ENCODE assay signal across 27 cellular contexts in the genomic region with DNA sequence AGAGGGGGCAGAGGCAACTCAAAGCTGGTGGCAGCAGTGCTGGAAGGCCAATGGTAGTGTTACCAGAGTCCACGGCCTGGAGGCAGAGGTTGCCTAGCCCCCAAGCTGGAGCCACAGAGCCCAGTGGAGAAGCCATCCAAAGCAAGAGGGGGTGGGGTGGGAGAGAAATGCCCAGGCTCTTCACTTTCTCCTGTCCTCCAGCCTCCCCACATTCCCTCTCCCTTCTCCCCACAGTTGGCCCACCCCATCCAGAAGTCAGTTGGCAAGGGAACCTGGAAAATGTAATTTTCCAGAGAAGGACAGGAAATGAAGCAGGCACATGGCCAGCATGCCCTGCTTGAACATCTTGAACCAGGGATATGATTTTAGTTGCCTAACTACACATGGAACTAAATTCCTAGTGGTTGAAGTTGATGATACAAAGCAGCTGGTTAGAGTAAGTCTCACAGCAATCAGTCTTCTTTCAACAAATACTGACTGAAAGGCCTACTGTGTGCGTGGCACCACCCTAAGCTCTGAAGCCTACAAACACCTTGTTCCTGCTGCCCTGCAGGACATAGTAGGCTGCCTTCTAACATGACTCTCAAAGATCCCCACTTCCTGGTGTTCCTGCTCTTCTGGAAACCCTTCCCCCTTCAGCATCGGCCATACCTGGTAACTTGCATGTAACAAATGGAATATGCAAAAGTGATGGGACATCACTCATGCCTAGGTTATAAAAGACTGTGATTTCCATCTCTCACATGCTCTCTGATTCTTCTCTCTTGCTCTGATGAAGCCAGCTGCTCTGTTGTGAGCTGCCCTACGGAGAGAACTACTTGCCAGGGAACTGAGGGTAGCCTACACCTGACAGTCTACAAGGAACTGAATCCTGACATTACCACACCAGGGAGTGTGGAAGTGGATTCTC.
"Had no signal": no experiment of that assay in that cellular context is flagged by ENCODE, and none has a peak within 500 bp of the region (broad histone marks: within the 10 kb centered on the region; RNA-seq: fewer than 3 reads in every experiment).

No MANE protein-coding gene starts in this region.

- DNase-seq: activated CD4-positive, CD25-positive, alpha-beta regulatory T cell treated with anti-CD3 and anti-CD28 coated beads, Interleukin-2, amount 50 U/mL, for 72 hours; activated CD8-positive, alpha-beta memory T cell treated with anti-CD3 and anti-CD28 coated beads, Interleukin-2, amount 50 U/mL, for 4 hours; activated T-cell treated with anti-CD3 and anti-CD28 coated beads, Interleukin-2, amount 50 U/mL, for 24 hours; aorta; central memory CD4-positive, alpha-beta T cell; effector memory CD8-positive, alpha-beta T cell; esophagus squamous epithelium; foreskin keratinocyte; immature natural killer cell; kidney glomerular epithelial cell; left ventricle myocardium inferior; mammary epithelial cell; naive thymus-derived CD8-positive, alpha-beta T cell; retina; sigmoid colon; stimulated activated CD4-positive, alpha-beta T cell treated with anti-CD3 and anti-CD28 coated beads, Interleukin-15, amount 100 ng/mL, for 24 hours; stomach; WERI-Rb-1 had no signal

- H3K27ac ChIP-seq: esophagus squamous epithelium, foreskin keratinocyte, left ventricle myocardium inferior, sigmoid colon, stomach, suprapubic skin, tibial nerve, WERI-Rb-1 had no signal

- H3K9me3 ChIP-seq: esophagus squamous epithelium, sigmoid colon, suprapubic skin had no signal

- ATAC-seq: activated naive CD4-positive, alpha-beta T cell treated with anti-CD3 and anti-CD28 coated beads, Interleukin-2, amount 50 U/mL, for 72 hours; activated T-helper 17 cell treated with anti-CD3 and anti-CD28 coated beads, Interleukin-2, amount 50 U/mL, for 72 hours; effector memory CD8-positive, alpha-beta T cell; foreskin keratinocyte; naive thymus-derived CD8-positive, alpha-beta T cell; stimulated activated memory B cell treated with anti-CD40 and anti-IgM and Interleukin-4, amounts not matched to agents 10 μg/mL and 1 μg/mL and 100 μg/mL, for 72 hours had no signal

- H3K4me3 ChIP-seq: esophagus squamous epithelium, left ventricle myocardium inferior, sigmoid colon, smooth muscle cell, stomach, suprapubic skin, tibial nerve had no signal

- H3K27me3 ChIP-seq: esophagus squamous epithelium, foreskin keratinocyte, suprapubic skin, tibial nerve had no signal

- FAIRE-seq: colon, TTC549, urothelium cell line had no signal

- H3K36me3 ChIP-seq: esophagus squamous epithelium, left ventricle myocardium inferior, sigmoid colon, stomach, suprapubic skin, tibial nerve, WERI-Rb-1 had no signal

- H3K4me1 ChIP-seq: esophagus squamous epithelium, foreskin keratinocyte, left ventricle myocardium inferior, sigmoid colon, stomach, tibial nerve had no signal
